1 cellular context compared by ENCODE assay signal in genomic region chr22:20084547-20085413, GRCh38.
TF ChIP-seq lines count a peak whose summit lies in the region.

No MANE protein-coding gene starts in this region.

TF ChIP-seq in K562, 482 proteins besides CTCF, POLR2A, EP300 and RAD21 (continued from another document and continues in another):
- TF ChIP-seq MGA (IDR thresholded peaks at IDR 0.05) (no peak), ZNF165 (CRISPR knock-in tag; IDR thresholded peaks at IDR 0.05; ENCODE audit: borderline replicate concordance) (no peak; the same call in 1 of the 2 replicates), ZNF507 (tag; conservative IDR thresholded peaks at IDR 0.05) (no peak), STAT5A (IDR thresholded peaks at IDR 0.05; ENCODE audit: borderline replicate concordance, low read length) (no peak), ZNF217 (CRISPR knock-in tag; IDR thresholded peaks at IDR 0.05) (no peak), EWSR1 (IDR thresholded peaks at IDR 0.05; ENCODE audit: borderline replicate concordance, low read depth, partially characterized antibody) (no peak), E2F3 (CRISPR knock-in tag; IDR thresholded peaks at IDR 0.05) (no peak; the same call in 1 of the 2 replicates), ARID3B (CRISPR knock-in tag; IDR thresholded peaks at IDR 0.05; ENCODE audit: borderline replicate concordance) (no peak), ZNF133 (CRISPR knock-in tag; IDR thresholded peaks at IDR 0.05) (no peak; the same call in 1 of the 2 replicates), E2F6 (IDR thresholded peaks at IDR 0.05; ENCODE audit: borderline replicate concordance in 1 of 2, extremely low read depth in 1 of 2, insufficient read depth in 1 of 2, insufficient read length in 1 of 2, low read depth in 1 of 2, low read length in 1 of 2, poor library complexity in 1 of 2, severe bottlenecking in 1 of 2) (peak; percentile 94 to 97), CUX1 (CRISPR knock-in tag; IDR thresholded peaks at IDR 0.05) (no peak), BACH1 (tag; IDR thresholded peaks at IDR 0.05) (no peak), ZNF75A (CRISPR knock-in tag; IDR thresholded peaks at IDR 0.05) (no peak), ZNF589 (CRISPR knock-in tag; IDR thresholded peaks at IDR 0.05; ENCODE audit: low read depth) (no peak), YY1 (IDR thresholded peaks at IDR 0.05; ENCODE audit: borderline replicate concordance in 1 of 3, control insufficient read depth in 1 of 3, extremely low read depth in 1 of 3, insufficient read depth in 3 of 3, insufficient read length in 1 of 3, insufficient replicate concordance in 2 of 3, low read depth in 1 of 3, low read length in 2 of 3) (peak in 1 of 3 experiments; percentile 62), NCOR1 (IDR thresholded peaks at IDR 0.05) (no peak), ZNF134 (CRISPR knock-in tag; conservative IDR thresholded peaks at IDR 0.05) (no peak), ZFPM2 (CRISPR knock-in tag; IDR thresholded peaks at IDR 0.05) (no peak), RUNX1 (IDR thresholded peaks at IDR 0.05; ENCODE audit: low read depth) (no peak), ZNF717 (CRISPR knock-in tag; IDR thresholded peaks at IDR 0.05) (no peak), BRD9 (IDR thresholded peaks at IDR 0.05; ENCODE audit: low read depth, partially characterized antibody) (no peak), ZBTB2 (IDR thresholded peaks at IDR 0.05) (no peak)
- TF ChIP-seq, protein P1, sequence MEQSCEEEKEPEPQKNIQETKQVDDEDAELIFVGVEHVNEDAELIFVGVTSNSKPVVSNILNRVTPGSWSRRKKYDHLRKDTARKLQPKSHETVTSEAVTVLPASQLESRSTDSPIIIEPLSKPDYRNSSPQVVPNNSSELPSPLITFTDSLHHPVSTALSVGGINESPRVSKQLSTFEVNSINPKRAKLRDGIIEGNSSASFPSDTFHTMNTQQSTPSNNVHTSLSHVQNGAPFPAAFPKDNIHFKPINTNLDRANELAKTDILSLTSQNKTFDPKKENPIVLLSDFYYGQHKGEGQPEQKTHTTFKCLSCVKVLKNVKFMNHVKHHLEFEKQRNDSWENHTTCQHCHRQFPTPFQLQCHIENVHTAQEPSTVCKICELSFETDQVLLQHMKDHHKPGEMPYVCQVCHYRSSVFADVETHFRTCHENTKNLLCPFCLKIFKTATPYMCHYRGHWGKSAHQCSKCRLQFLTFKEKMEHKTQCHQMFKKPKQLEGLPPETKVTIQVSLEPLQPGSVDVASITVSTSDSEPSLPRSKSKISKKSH (CRISPR knock-in tag; IDR thresholded peaks at IDR 0.05) = no peak; the same call in 1 of the 2 replicates
- TF ChIP-seq, protein P2, sequence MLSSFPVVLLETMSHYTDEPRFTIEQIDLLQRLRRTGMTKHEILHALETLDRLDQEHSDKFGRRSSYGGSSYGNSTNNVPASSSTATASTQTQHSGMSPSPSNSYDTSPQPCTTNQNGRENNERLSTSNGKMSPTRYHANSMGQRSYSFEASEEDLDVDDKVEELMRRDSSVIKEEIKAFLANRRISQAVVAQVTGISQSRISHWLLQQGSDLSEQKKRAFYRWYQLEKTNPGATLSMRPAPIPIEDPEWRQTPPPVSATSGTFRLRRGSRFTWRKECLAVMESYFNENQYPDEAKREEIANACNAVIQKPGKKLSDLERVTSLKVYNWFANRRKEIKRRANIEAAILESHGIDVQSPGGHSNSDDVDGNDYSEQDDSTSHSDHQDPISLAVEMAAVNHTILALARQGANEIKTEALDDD (IDR thresholded peaks at IDR 0.05) = no peak
- TF ChIP-seq, protein P3, sequence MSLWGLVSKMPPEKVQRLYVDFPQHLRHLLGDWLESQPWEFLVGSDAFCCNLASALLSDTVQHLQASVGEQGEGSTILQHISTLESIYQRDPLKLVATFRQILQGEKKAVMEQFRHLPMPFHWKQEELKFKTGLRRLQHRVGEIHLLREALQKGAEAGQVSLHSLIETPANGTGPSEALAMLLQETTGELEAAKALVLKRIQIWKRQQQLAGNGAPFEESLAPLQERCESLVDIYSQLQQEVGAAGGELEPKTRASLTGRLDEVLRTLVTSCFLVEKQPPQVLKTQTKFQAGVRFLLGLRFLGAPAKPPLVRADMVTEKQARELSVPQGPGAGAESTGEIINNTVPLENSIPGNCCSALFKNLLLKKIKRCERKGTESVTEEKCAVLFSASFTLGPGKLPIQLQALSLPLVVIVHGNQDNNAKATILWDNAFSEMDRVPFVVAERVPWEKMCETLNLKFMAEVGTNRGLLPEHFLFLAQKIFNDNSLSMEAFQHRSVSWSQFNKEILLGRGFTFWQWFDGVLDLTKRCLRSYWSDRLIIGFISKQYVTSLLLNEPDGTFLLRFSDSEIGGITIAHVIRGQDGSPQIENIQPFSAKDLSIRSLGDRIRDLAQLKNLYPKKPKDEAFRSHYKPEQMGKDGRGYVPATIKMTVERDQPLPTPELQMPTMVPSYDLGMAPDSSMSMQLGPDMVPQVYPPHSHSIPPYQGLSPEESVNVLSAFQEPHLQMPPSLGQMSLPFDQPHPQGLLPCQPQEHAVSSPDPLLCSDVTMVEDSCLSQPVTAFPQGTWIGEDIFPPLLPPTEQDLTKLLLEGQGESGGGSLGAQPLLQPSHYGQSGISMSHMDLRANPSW (CRISPR knock-in tag; IDR thresholded peaks at IDR 0.05) = peak; percentile 98
